ENCODE assay signal across 9 cellular contexts in the genomic region with DNA sequence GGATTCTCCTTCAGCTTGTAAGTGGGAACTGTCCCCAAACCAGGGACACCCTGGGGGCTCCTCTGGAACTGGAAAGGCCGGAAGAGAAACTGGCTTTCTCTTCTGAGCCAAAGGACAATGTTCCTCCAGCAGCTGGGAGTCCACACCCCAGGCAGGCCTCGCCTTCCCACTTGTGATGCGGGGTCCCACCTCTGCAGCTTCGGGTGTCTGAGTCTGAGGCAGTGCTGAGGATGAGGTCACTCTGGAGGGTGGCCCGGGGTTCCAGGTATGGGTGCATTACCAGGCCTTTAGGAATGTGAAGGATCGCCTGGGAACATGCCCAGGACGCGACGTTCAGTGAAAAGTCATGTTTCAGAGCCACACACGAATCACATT. TPM values are rescaled to one million over a fixed set of nuclear protein-coding genes. Genes with fewer than 3 reads are reported as not detected.
A peak's percentile ranks its signal among the peaks of the same experiment; 100 is the strongest.
DNase-seq lines count a peak whose midpoint lies in the region; ATAC-seq, FAIRE-seq and TF ChIP-seq lines count a peak whose summit lies in the region.
"Had no signal": no experiment of that assay in that cellular context is flagged by ENCODE, and none has a peak within 500 bp of the region (broad histone marks: within the 10 kb centered on the region; RNA-seq: fewer than 3 reads in every experiment).

No MANE protein-coding gene starts in this region.

- in situ Hi-C loops in mammary epithelial cell (cut with MboI; ENCODE audit: low sequenced_read_pairs in 2 of 2) (no loop called here), HepG2 (cut with HindIII; ENCODE audit: extremely low pct_ligation_motif_present, low pct_unique_long_range_greater_than_20kb) (no loop called here)

- H3K4me1 Mint-ChIP-seq in activated T-cell treated with anti-CD3 and anti-CD28 coated beads, Interleukin-2, amount 50 U/mL, for 24 hours (ENCODE audit: low read depth), result peaks cover 5% of the 10 kb centered on the region

- peak; percentile 24 for ATAC-seq in HepG2
- ATAC-seq in GM18498 (IDR thresholded peaks at IDR 0.05; ENCODE audit: unreplicated experiment), result no peak

- TF ChIP-seq EP300 in HepG2 (IDR thresholded peaks at IDR 0.05; ENCODE audit: low read depth in 2 of 2, low read length in 2 of 2), result no peak
- no peak for TF ChIP-seq EP300 in HepG2 (CRISPR knock-in tag; IDR thresholded peaks at IDR 0.05; ENCODE audit: borderline replicate concordance)

- intact Hi-C loops in mammary epithelial cell (cut with micrococcal nuclease), result loop anchor here (2.0 to 5.0 kb wide), 2 partner anchors 32 to 97 kb away; a partner anchor contains a TSS
- intact Hi-C loops in HepG2 (cut with micrococcal nuclease; ENCODE audit: unreplicated experiment), result no loop called here

- H3K36me3 ChIP-seq in mammary epithelial cell (ENCODE audit: insufficient read depth, low read length) (no peaks in the 10 kb centered on the region), HepG2 (replicated peaks in 1 of 2; ENCODE audit: control insufficient read depth in 1 of 2, insufficient read depth in 2 of 2, low read length in 2 of 2) (no peaks in the 10 kb centered on the region), thymus (ENCODE audit: control insufficient read depth, insufficient read depth) (no peaks in the 10 kb centered on the region)

- H3K27ac Mint-ChIP-seq in activated T-cell treated with anti-CD3 and anti-CD28 coated beads, Interleukin-2, amount 50 U/mL, for 24 hours, result no peak overlapping the region

- H3K27ac ChIP-seq in mammary epithelial cell (ENCODE audit: insufficient read depth, low read depth, low read length), result no peak overlapping the region
- H3K27ac ChIP-seq in HepG2 (ENCODE audit: extremely low read length, insufficient read depth, low read length), result no peak overlapping the region
- peak overlapping the region; percentile 21 for H3K27ac ChIP-seq in thymus (ENCODE audit: low read depth)
- H3K27ac ChIP-seq: KMS-11 had no signal

- TF ChIP-seq POLR2A in HepG2 (IDR thresholded peaks at IDR 0.05; ENCODE audit: insufficient read depth in 1 of 2, low read depth in 2 of 2, low read length in 2 of 2), result no peak

- H3K9ac ChIP-seq in mammary epithelial cell (ENCODE audit: insufficient read depth, low read length), result no peak overlapping the region
- H3K9ac ChIP-seq in HepG2 (ENCODE audit: insufficient read depth, low read depth, low read length), result peak overlapping the region; percentile 61; the same call in 1 of the 2 replicates
- H3K9ac ChIP-seq: KMS-11 had no signal

- TF ChIP-seq CTCF in mammary epithelial cell (conservative IDR thresholded peaks at IDR 0.05 in 1 of 2, IDR thresholded peaks at IDR 0.05 in 1 of 2; ENCODE audit: extremely low read depth in 1 of 2, insufficient read depth in 1 of 2, low read depth in 1 of 2, low read length in 2 of 2) (no peak), HepG2 (CRISPR knock-in tag; IDR thresholded peaks at IDR 0.05) (no peak)

- no peaks in the 10 kb centered on the region for H3K36me3 Mint-ChIP-seq in activated T-cell treated with anti-CD3 and anti-CD28 coated beads, Interleukin-2, amount 50 U/mL, for 24 hours (ENCODE audit: low read depth)

- H3K4me3 ChIP-seq in mammary epithelial cell (replicated peaks in 1 of 3; ENCODE audit: insufficient read depth in 1 of 3, low read depth in 2 of 3, low read length in 3 of 3), result peak overlapping the region in 2 of 3 experiments; percentile 39 to 54
- peak overlapping the region; percentile 59 to 79 (median 65) for H3K4me3 ChIP-seq in HepG2 (replicated peaks in 1 of 3; ENCODE audit: insufficient read depth in 1 of 3, low read depth in 2 of 3, low read length in 3 of 3)
- no peak overlapping the region for H3K4me3 ChIP-seq in thymus (ENCODE audit: low read length)

- CTCF ChIA-PET in mammary epithelial cell (lab: Charles Lee; ENCODE audit: low non-redundant PET), result no interaction called here
- CTCF ChIA-PET in HepG2 (lab: Yijun Ruan, JAX; ENCODE audit: low intra/inter-chr PET ratio, low total read pairs), result no interaction called here

- H3K4me2 ChIP-seq in mammary epithelial cell (ENCODE audit: insufficient read depth, low read depth, low read length) (peak overlapping the region; percentile 97), HepG2 (ENCODE audit: low read depth, low read length) (peak overlapping the region; percentile 91)
- H3K4me2 ChIP-seq: KMS-11 had no signal

- POLR2A ChIA-PET in HepG2 (lab: Yijun Ruan, JAX), result interaction anchor here (1.4 kb wide), 1 partner anchor 225 kb away, joined by 4 read pairs; a partner anchor contains a TSS

- BruUV-seq in mammary epithelial cell (replicated peaks; lab: Mats Ljungman, UMichigan), result no TSS peak
- TSS peak; percentile 79 for BruUV-seq in HepG2 (replicated peaks; lab: Mats Ljungman, UMichigan)

- H3K9me3 ChIP-seq in mammary epithelial cell (replicated peaks; ENCODE audit: insufficient read depth, low read length) (no peaks in the 10 kb centered on the region), HepG2 (ENCODE audit: low read length) (no peaks in the 10 kb centered on the region), thymus (ENCODE audit: control insufficient read depth) (peaks cover 5% of the 10 kb centered on the region)

- peaks cover 36% of the 10 kb centered on the region for H3K27me3 Mint-ChIP-seq in activated T-cell treated with anti-CD3 and anti-CD28 coated beads, Interleukin-2, amount 50 U/mL, for 24 hours

- H2AFZ ChIP-seq in mammary epithelial cell (ENCODE audit: low read depth, low read length), result peak overlapping the region; percentile 89
- no peak overlapping the region for H2AFZ ChIP-seq in HepG2 (ENCODE audit: low read length)

- H3K4me1 ChIP-seq in mammary epithelial cell (ENCODE audit: insufficient read depth, low read length) (peaks cover 18% of the 10 kb centered on the region), HepG2 (ENCODE audit: insufficient read depth, low read length) (peaks cover 47% of the 10 kb centered on the region), thymus (ENCODE audit: control insufficient read depth, insufficient read depth, low read length) (no peaks in the 10 kb centered on the region)

- no peaks in the 10 kb centered on the region for H3K9me3 Mint-ChIP-seq in activated T-cell treated with anti-CD3 and anti-CD28 coated beads, Interleukin-2, amount 50 U/mL, for 24 hours

- peak overlapping the region; percentile 55 for H3K4me3 Mint-ChIP-seq in activated T-cell treated with anti-CD3 and anti-CD28 coated beads, Interleukin-2, amount 50 U/mL, for 24 hours

- peaks cover 6% of the 10 kb centered on the region for H3K27me3 ChIP-seq in mammary epithelial cell (ENCODE audit: insufficient read depth, low read length)
- H3K27me3 ChIP-seq in HepG2 (ENCODE audit: control insufficient read depth in 1 of 2, insufficient read depth in 2 of 2, low read length in 2 of 2), result peaks cover 4 to 33% of the 10 kb centered on the region in 2 experiments; a peak in 4 of 5 replicates
- H3K27me3 ChIP-seq in thymus (ENCODE audit: control insufficient read depth, insufficient read depth), result peaks cover 24% of the 10 kb centered on the region

- FAIRE-seq in HepG2 (lab: Jason Lieb, UNC), result no peak

- no peak for TF ChIP-seq RAD21 in HepG2 (CRISPR knock-in tag; IDR thresholded peaks at IDR 0.05)

- peaks cover 2% of the 10 kb centered on the region for H4K20me1 ChIP-seq in mammary epithelial cell (ENCODE audit: insufficient read depth, low read length)
- no peaks in the 10 kb centered on the region for H4K20me1 ChIP-seq in HepG2 (ENCODE audit: insufficient read depth, low read length)

- H3K79me2 ChIP-seq in mammary epithelial cell (ENCODE audit: insufficient read depth, low read length) (no peaks in the 10 kb centered on the region), HepG2 (ENCODE audit: insufficient read depth, low read length) (no peaks in the 10 kb centered on the region)

- dilution Hi-C loops in mammary epithelial cell (cut with HindIII; ENCODE audit: low sequenced_read_pairs), result no loop called here

- 14% methylated on average over 8 of the region's 10 CpGs for WGBS in mammary epithelial cell (ENCODE audit: low coverage, missing lambda C conversion rate)
- 11% methylated on average over 10 of the region's 10 CpGs for WGBS in HepG2 (ENCODE audit: low lambda C conversion rate)
- WGBS in thymus, result 79% methylated on average over 10 of the region's 10 CpGs

- DNase-seq in activated T-cell treated with anti-CD3 and anti-CD28 coated beads, Interleukin-2, amount 50 U/mL, for 24 hours, result no peak
- no peak for DNase-seq in activated T-cell treated with anti-CD3 and anti-CD28 coated beads, Interleukin-2, amount 50 U/mL, for 1 hour
- DNase-seq in mammary epithelial cell (peak; percentile 47), HepG2 (ENCODE audit: low spot score) (no peak), germinal center (ENCODE audit: low spot score) (no peak), pons (ENCODE audit: low spot score) (no peak)

RNA-seq across cellular contexts. Expression of a gene that starts 18.2 kb away (rescaled TPM):
- total RNA-seq in mammary epithelial cell (10 to 100 TPM; 21.3 to 38.5 TPM), HepG2 (2016; rRNA removed; fragmentation: Illumina TruSeq; extraction: Trizol) (30.2 and 35.5 TPM in 2 replicates)
- polyA plus RNA-seq in mammary epithelial cell (23.3 TPM), HepG2 (2011; rRNA removed) (39.2 and 58.1 TPM in 2 replicates), thymus (5.1 TPM)
- polyA minus RNA-seq in mammary epithelial cell, result 7.2 TPM
- 22.2 and 23.9 TPM in 2 replicates for total RNA-seq in HepG2 (2016; cell fraction: cytosol; rRNA removed; fragmentation: Illumina TruSeq; extraction: Trizol; ENCODE audit: low read depth)
- total RNA-seq in HepG2 (2016; cell fraction: insoluble cytoplasmic fraction; rRNA removed; fragmentation: Illumina TruSeq; extraction: Trizol), result 28.1 and 36.4 TPM in 2 replicates
- 58.8 and 67.3 TPM in 2 replicates for total RNA-seq in HepG2 (2016; cell fraction: membrane; rRNA removed; fragmentation: Illumina TruSeq; extraction: Trizol)
- total RNA-seq in HepG2 (2016; cell fraction: nucleus; rRNA removed; fragmentation: Illumina TruSeq; extraction: Trizol), result 18.8 and 20.8 TPM in 2 replicates
- polyA plus RNA-seq in HepG2 (2011; cell fraction: cytosol; rRNA removed), result 49.3 and 71.9 TPM in 2 replicates
- 101 and 104 TPM in 2 replicates for polyA plus RNA-seq in HepG2 (2011; cell fraction: nucleus; rRNA removed)
- polyA plus RNA-seq in HepG2 (2012), result 43.9 and 55.3 TPM in 2 replicates
- polyA plus RNA-seq in HepG2 (2016; cell fraction: cytosol; fragmentation: Illumina TruSeq; extraction: Trizol; ENCODE audit: low read depth), result 28.1 and 33.7 TPM in 2 replicates
- polyA plus RNA-seq in HepG2 (2016; cell fraction: insoluble cytoplasmic fraction; fragmentation: Illumina TruSeq; extraction: Trizol; ENCODE audit: low read depth), result 37.9 and 46.1 TPM in 2 replicates
- 64.2 and 66.8 TPM in 2 replicates for polyA plus RNA-seq in HepG2 (2016; cell fraction: membrane; fragmentation: Illumina TruSeq; extraction: Trizol; ENCODE audit: low read depth)
- polyA plus RNA-seq in HepG2 (2016; cell fraction: nucleus; fragmentation: Illumina TruSeq; extraction: Trizol; ENCODE audit: insufficient read depth, low read depth), result 41.2 and 42.5 TPM in 2 replicates
- polyA minus RNA-seq in HepG2 (2011; rRNA and poly(A)+ RNA removed; ENCODE audit: low replicate concordance), result 10.1 and 74.6 TPM in 2 replicates
- 39.7 and 41.5 TPM in 2 replicates for polyA minus RNA-seq in HepG2 (2011; cell fraction: cytosol; rRNA and poly(A)+ RNA removed)
- polyA minus RNA-seq in HepG2 (2011; cell fraction: nucleus; rRNA and poly(A)+ RNA removed), result 9.9 and 12.7 TPM in 2 replicates

RNA-seq across cellular contexts. Expression of a gene that starts 32.0 kb away (rescaled TPM):
- 100 to 1,000 TPM; 142 to 188 TPM for total RNA-seq in mammary epithelial cell
- 240 TPM for polyA plus RNA-seq in mammary epithelial cell
- 552 TPM for polyA minus RNA-seq in mammary epithelial cell
- 123 and 177 TPM in 2 replicates for total RNA-seq in HepG2 (2016; rRNA removed; fragmentation: Illumina TruSeq; extraction: Trizol)
- total RNA-seq in HepG2 (2016; cell fraction: cytosol; rRNA removed; fragmentation: Illumina TruSeq; extraction: Trizol; ENCODE audit: low read depth), result 143 and 149 TPM in 2 replicates
- total RNA-seq in HepG2 (2016; cell fraction: insoluble cytoplasmic fraction; rRNA removed; fragmentation: Illumina TruSeq; extraction: Trizol), result 108 and 184 TPM in 2 replicates
- 217 TPM in 2 replicates for total RNA-seq in HepG2 (2016; cell fraction: membrane; rRNA removed; fragmentation: Illumina TruSeq; extraction: Trizol)
- 128 and 139 TPM in 2 replicates for total RNA-seq in HepG2 (2016; cell fraction: nucleus; rRNA removed; fragmentation: Illumina TruSeq; extraction: Trizol)
- polyA plus RNA-seq in HepG2 (2011; rRNA removed), result 481 and 626 TPM in 2 replicates
- 323 and 410 TPM in 2 replicates for polyA plus RNA-seq in HepG2 (2011; cell fraction: cytosol; rRNA removed)
- polyA plus RNA-seq in HepG2 (2011; cell fraction: nucleus; rRNA removed), result 1,381 and 1,393 TPM in 2 replicates
- 200 and 245 TPM in 2 replicates for polyA plus RNA-seq in HepG2 (2012)
- polyA plus RNA-seq in HepG2 (2016; cell fraction: cytosol; fragmentation: Illumina TruSeq; extraction: Trizol; ENCODE audit: low read depth), result 126 and 132 TPM in 2 replicates
- 133 and 166 TPM in 2 replicates for polyA plus RNA-seq in HepG2 (2016; cell fraction: insoluble cytoplasmic fraction; fragmentation: Illumina TruSeq; extraction: Trizol; ENCODE audit: low read depth)
- polyA plus RNA-seq in HepG2 (2016; cell fraction: membrane; fragmentation: Illumina TruSeq; extraction: Trizol; ENCODE audit: low read depth), result 186 and 199 TPM in 2 replicates
- 341 and 351 TPM in 2 replicates for polyA plus RNA-seq in HepG2 (2016; cell fraction: nucleus; fragmentation: Illumina TruSeq; extraction: Trizol; ENCODE audit: insufficient read depth, low read depth)
- polyA minus RNA-seq in HepG2 (2011; rRNA and poly(A)+ RNA removed; ENCODE audit: low replicate concordance), result 198 and 615 TPM in 2 replicates
- 125 and 128 TPM in 2 replicates for polyA minus RNA-seq in HepG2 (2011; cell fraction: cytosol; rRNA and poly(A)+ RNA removed)
- polyA minus RNA-seq in HepG2 (2011; cell fraction: nucleus; rRNA and poly(A)+ RNA removed), result 166 and 229 TPM in 2 replicates
- polyA plus RNA-seq in thymus, result 198 TPM
